ENCODE assay signal across 15 cellular contexts in genomic region chr3:46360904-46361303, GRCh38. TPM values are rescaled to one million over a fixed set of nuclear protein-coding genes. Genes with fewer than 3 reads are reported as not detected.
DNase-seq lines count a peak whose midpoint lies in the region; ATAC-seq, FAIRE-seq and TF ChIP-seq lines count a peak whose summit lies in the region.
"Had no signal": no experiment of that assay in that cellular context is flagged by ENCODE, and none has a peak within 500 bp of the region (broad histone marks: within the 10 kb centered on the region; RNA-seq: fewer than 3 reads in every experiment).

No MANE protein-coding gene starts in this region.

- BruUV-seq in PC-9 (replicated peaks; lab: Mats Ljungman, UMichigan), result no TSS peak

- H3K9me3 ChIP-seq in PC-9 (ENCODE audit: insufficient read depth, low read depth) (no peaks in the 10 kb centered on the region), H1 (ENCODE audit: insufficient read depth in 2 of 2, low read depth in 1 of 2, low read length in 1 of 2) (no peaks in the 10 kb centered on the region), smooth muscle cell (replicated peaks; ENCODE audit: low read depth) (no peaks in the 10 kb centered on the region)
- H3K9me3 ChIP-seq: heart right ventricle, tibial artery had no signal

- H3K9me2 ChIP-seq in PC-9 (ENCODE audit: insufficient read depth), result no peaks in the 10 kb centered on the region

- 89% methylated on average over 6 of the region's 6 CpGs; no CpG with 5 or more reads in 1 of the 2 experiments for WGBS in H1 (ENCODE audit: extremely low coverage in 1 of 2, insufficient coverage in 1 of 2, insufficient read length in 1 of 2, insufficient replicate concordance in 2 of 2, low coverage in 1 of 2, low lambda C conversion rate in 2 of 2, missing lambda C conversion rate in 1 of 2), 2 experiments
- 32% methylated on average over 6 of the region's 6 CpGs for WGBS in smooth muscle cell (ENCODE audit: low lambda C conversion rate)

- no peak overlapping the region for H4K8ac ChIP-seq in H1 (ENCODE audit: extremely low read depth, insufficient read depth, low read length)

- POLR2A ChIA-PET in PC-9 (lab: Charles Lee; ENCODE audit: unreplicated experiment) (no interaction called here), H1 (lab: Charles Lee; ENCODE audit: partially characterized antibody) (no interaction called here)

- TF ChIP-seq RAD21 in H1 (IDR thresholded peaks at IDR 0.05 in 1 of 2, conservative IDR thresholded peaks at IDR 0.05 in 1 of 2; ENCODE audit: low read depth in 2 of 2, low read length in 2 of 2), result no peak

- H3K14ac ChIP-seq in H1 (ENCODE audit: insufficient read length), result no peak overlapping the region

- no peak overlapping the region for H2BK20ac ChIP-seq in H1 (ENCODE audit: low read length)

- H3K4me1 ChIP-seq in PC-9 (replicated peaks; ENCODE audit: insufficient read depth) (peaks cover 8% of the 10 kb centered on the region), H1 (replicated peaks in 1 of 4; ENCODE audit: control insufficient read depth in 3 of 4, insufficient read depth in 4 of 4, low read length in 3 of 4) (no peaks in the 10 kb centered on the region), smooth muscle cell (ENCODE audit: low read depth) (no peaks in the 10 kb centered on the region)
- H3K4me1 ChIP-seq: tibial artery had no signal

- TF ChIP-seq CTCF in PC-9 (conservative IDR thresholded peaks at IDR 0.05), result no peak
- TF ChIP-seq CTCF in H1 (IDR thresholded peaks at IDR 0.05; ENCODE audit: control extremely low read depth in 1 of 3, insufficient read depth in 1 of 3, low read depth in 1 of 3, low read length in 3 of 3), result peak in 1 of 3 experiments; percentile 3; a peak in 1 of 4 replicates
- TF ChIP-seq CTCF in smooth muscle cell (IDR thresholded peaks at IDR 0.05; ENCODE audit: borderline replicate concordance, insufficient read depth, poor library complexity, severe bottlenecking), result no peak

- TF ChIP-seq EP300 in H1 (IDR thresholded peaks at IDR 0.05; ENCODE audit: borderline replicate concordance in 1 of 2, low read depth in 2 of 2, low read length in 2 of 2), result no peak

- H3K27me3 ChIP-seq in PC-9 (ENCODE audit: insufficient read depth, low read depth) (no peaks in the 10 kb centered on the region), H1 (replicated peaks in 1 of 4; ENCODE audit: control insufficient read depth in 3 of 4, extremely low read depth in 1 of 4, insufficient read depth in 3 of 4, low read length in 3 of 4) (no peaks in the 10 kb centered on the region), smooth muscle cell (ENCODE audit: low read depth) (peaks cover 7% of the 10 kb centered on the region)

- H2BK5ac ChIP-seq in H1 (ENCODE audit: low read depth, low read length), result no peak overlapping the region

- no peak overlapping the region for H4K5ac ChIP-seq in H1 (ENCODE audit: insufficient read length, low read depth, low read length)

- H3F3A ChIP-seq in PC-9 (ENCODE audit: insufficient read depth, low read depth) (peaks cover 13% of the 10 kb centered on the region; the same call in 1 of the 2 replicates), smooth muscle cell (ENCODE audit: low read depth) (no peaks in the 10 kb centered on the region)

- H3K23me2 ChIP-seq in H1 (ENCODE audit: low read depth, low read length), result no peaks in the 10 kb centered on the region

- no peak overlapping the region for H3K56ac ChIP-seq in H1 (replicated peaks; ENCODE audit: insufficient read length, low read depth, low read length)

- ATAC-seq in GM18909 (IDR thresholded peaks at IDR 0.05; ENCODE audit: poor library complexity, unreplicated experiment), result no peak
- no peak for ATAC-seq in GM21447 (IDR thresholded peaks at IDR 0.05; ENCODE audit: unreplicated experiment)

- no peak for TF ChIP-seq POLR2A in H1 (IDR thresholded peaks at IDR 0.05; ENCODE audit: control extremely low read depth in 1 of 2, low read depth in 2 of 2, low read length in 2 of 2)

- H2BK120ac ChIP-seq in H1 (replicated peaks; ENCODE audit: low read depth, low read length), result no peak overlapping the region

- H4K91ac ChIP-seq in H1 (replicated peaks; ENCODE audit: insufficient read length, low read length), result no peak overlapping the region

- H2AFZ ChIP-seq in PC-9, result no peak overlapping the region
- H2AFZ ChIP-seq in H1 (ENCODE audit: low read length), result no peak overlapping the region
- no peak overlapping the region for H2AFZ ChIP-seq in smooth muscle cell (ENCODE audit: low read depth)

- CTCF ChIA-PET in PC-9 (lab: Charles Lee) (interaction anchor here (0.6 kb wide), 1 partner anchor 390 kb away, joined by 8 read pairs; no protein-coding TSS in a partner anchor), H1 (lab: Charles Lee; ENCODE audit: partially characterized antibody) (interaction anchor here (0.8 to 2.9 kb wide), 3 partner anchors 9 to 145 kb away, joined by 3 to 23 read pairs (median 11); partner anchors contain the start of gene CCR5)

- H2BK15ac ChIP-seq in H1 (ENCODE audit: low read length), result no peak overlapping the region

- H3K36me3 ChIP-seq in PC-9 (ENCODE audit: low read depth), result no peaks in the 10 kb centered on the region
- no peaks in the 10 kb centered on the region for H3K36me3 ChIP-seq in H1 (ENCODE audit: control insufficient read depth in 2 of 4, insufficient read depth in 4 of 4, low read length in 3 of 4)
- no peaks in the 10 kb centered on the region for H3K36me3 ChIP-seq in smooth muscle cell (ENCODE audit: low read depth)
- H3K36me3 ChIP-seq: heart right ventricle, tibial artery had no signal

- intact Hi-C loops in PC-9 (cut with micrococcal nuclease; ENCODE audit: unreplicated experiment), result loop anchor here (1.0 kb wide), 1 partner anchor 198 kb away; no protein-coding TSS in a partner anchor

- no peaks in the 10 kb centered on the region for H3K79me1 ChIP-seq in H1 (ENCODE audit: low read depth, low read length)

- H3K18ac ChIP-seq in H1 (ENCODE audit: extremely low read depth, low read length), result no peak overlapping the region

- no peak overlapping the region for H3K4me3 ChIP-seq in PC-9
- H3K4me3 ChIP-seq in H1 (ENCODE audit: extremely low read depth in 1 of 4, insufficient read depth in 2 of 4, low read depth in 3 of 4, low read length in 4 of 4), result no peak overlapping the region
- no peak overlapping the region for H3K4me3 ChIP-seq in smooth muscle cell
- H3K4me3 ChIP-seq: heart right ventricle, tibial artery had no signal

- no peak overlapping the region for H3K23ac ChIP-seq in H1 (ENCODE audit: insufficient read length)

- H4K20me1 ChIP-seq in PC-9 (ENCODE audit: insufficient read depth) (no peaks in the 10 kb centered on the region), H1 (replicated peaks in 1 of 2; ENCODE audit: control insufficient read depth in 1 of 2, insufficient read depth in 2 of 2, low read length in 2 of 2) (no peaks in the 10 kb centered on the region), smooth muscle cell (ENCODE audit: low read depth) (no peaks in the 10 kb centered on the region)

- H3K9ac ChIP-seq in H1 (replicated peaks in 1 of 4; ENCODE audit: extremely low read depth in 1 of 4, low read depth in 3 of 4, low read length in 3 of 4) (no peak overlapping the region), smooth muscle cell (ENCODE audit: low read depth) (no peak overlapping the region)

- H2BK12ac ChIP-seq in H1 (ENCODE audit: low read depth, low read length), result no peak overlapping the region

- H3K4me2 ChIP-seq in PC-9 (0 out of 2 replicates have a peak overlapping the region, but pooled peaks have one; percentile 24), H1 (ENCODE audit: insufficient read depth in 1 of 2, low read depth in 2 of 2, low read length in 2 of 2) (no peak overlapping the region), smooth muscle cell (peak overlapping the region; percentile 3)

- DNase-seq in SIG-M5 treated with dmso at 0.1 percent for 504 hours (lab: John Stamatoyannopoulos, UW; ENCODE audit: unreplicated experiment) (peak; percentile 35), SIG-M5 (lab: John Stamatoyannopoulos, UW) (no peak), PC-9 (no peak), H1 (ENCODE audit: low read depth in 1 of 2, low spot score in 2 of 2) (no peak), smooth muscle cell (lab: John Stamatoyannopoulos, UW; ENCODE audit: unreplicated experiment) (no peak), NCI-H2227 treated with DMSO at 0.1 percent for 48 hours (lab: John Stamatoyannopoulos, UW) (no peak)
- DNase-seq: heart right ventricle; stimulated activated CD4-positive, alpha-beta T cell treated with anti-CD3 and anti-CD28 coated beads, Interleukin-12 subunit alpha, Interleukin-12 subunit beta, amount 100 ng/mL, for 4 hours; T-helper 9 cell had no signal

- peak overlapping the region; percentile 40 for H3K27ac ChIP-seq in PC-9
- H3K27ac ChIP-seq in H1 (ENCODE audit: low read depth, low read length), result no peak overlapping the region
- peak overlapping the region; percentile 15 for H3K27ac ChIP-seq in smooth muscle cell (ENCODE audit: low read depth)
- H3K27ac ChIP-seq: epithelial cell of prostate, tibial artery had no signal

- H3K79me2 ChIP-seq in PC-9 (ENCODE audit: low read depth), result no peaks in the 10 kb centered on the region
- H3K79me2 ChIP-seq in H1 (ENCODE audit: control insufficient read depth in 1 of 2, insufficient read depth in 2 of 2, low read length in 2 of 2), result no peaks in the 10 kb centered on the region
- H3K79me2 ChIP-seq in smooth muscle cell (ENCODE audit: low read depth), result no peaks in the 10 kb centered on the region

- no peak overlapping the region for H2AK5ac ChIP-seq in H1 (ENCODE audit: low read depth, low read length)

- H3K4ac ChIP-seq in H1 (replicated peaks; ENCODE audit: insufficient read length, low read depth, low read length), result no peak overlapping the region

- FAIRE-seq in H1 (lab: Jason Lieb, UNC), result no peak
- FAIRE-seq: D721Med had no signal

RNA-seq across cellular contexts. Expression of gene CCR2, which starts 7.0 kb away (rescaled TPM):
- total RNA-seq in PC-9 (2021), result not detected in 2 replicates
- total RNA-seq in H1 (2021; fragmentation: NEBNext Ultra II Directional; extraction: Animal tissue kit (Norgen Biotek cat#: 25700)), result not detected in 2 replicates
- polyA plus RNA-seq in H1 (2011; rRNA removed), result not detected in 2 replicates
- polyA plus RNA-seq in H1 (2011; cell fraction: cytosol; rRNA removed), result not detected
- not detected for polyA plus RNA-seq in H1 (2011; cell fraction: nucleus; rRNA removed)
- polyA plus RNA-seq in H1 (2012, experiment 1 of 2), result not detected in 4 replicates
- not detected for polyA plus RNA-seq in H1 (2012, experiment 2 of 2)
- not detected for polyA plus RNA-seq in H1 (2013, experiment 1 of 2)
- not detected for polyA plus RNA-seq in H1 (2013, experiment 2 of 2)
- polyA minus RNA-seq in H1 (2011; rRNA and poly(A)+ RNA removed), result not detected in 2 replicates
- not detected for polyA minus RNA-seq in H1 (2011; cell fraction: cytosol; rRNA and poly(A)+ RNA removed)
- polyA minus RNA-seq in H1 (2011; cell fraction: nucleus; rRNA and poly(A)+ RNA removed), result not detected
- not detected in 2 replicates for total RNA-seq in smooth muscle cell
- polyA plus RNA-seq in smooth muscle cell, result not detected in 2 replicates
- total RNA-seq: A172 had no signal

RNA-seq across cellular contexts. Expression of gene CCR5, which starts 9.8 kb away (rescaled TPM):
- total RNA-seq in PC-9 (2021) (not detected in 2 replicates), smooth muscle cell (not detected in 2 replicates)
- not detected in 2 replicates for total RNA-seq in H1 (2021; fragmentation: NEBNext Ultra II Directional; extraction: Animal tissue kit (Norgen Biotek cat#: 25700))
- polyA plus RNA-seq in H1 (2011; rRNA removed) (not detected in 2 replicates), smooth muscle cell (not detected in 2 replicates)
- not detected for polyA plus RNA-seq in H1 (2011; cell fraction: cytosol; rRNA removed)
- polyA plus RNA-seq in H1 (2011; cell fraction: nucleus; rRNA removed), result not detected
- not detected in 4 replicates for polyA plus RNA-seq in H1 (2012, experiment 1 of 2)
- polyA plus RNA-seq in H1 (2012, experiment 2 of 2), result not detected
- polyA plus RNA-seq in H1 (2013, experiment 1 of 2), result not detected
- polyA plus RNA-seq in H1 (2013, experiment 2 of 2), result not detected
- not detected in 2 replicates for polyA minus RNA-seq in H1 (2011; rRNA and poly(A)+ RNA removed)
- not detected for polyA minus RNA-seq in H1 (2011; cell fraction: cytosol; rRNA and poly(A)+ RNA removed)
- not detected for polyA minus RNA-seq in H1 (2011; cell fraction: nucleus; rRNA and poly(A)+ RNA removed)
- total RNA-seq: A172 had no signal

RNA-seq across cellular contexts. Expression of gene CCRL2, which starts 46.2 kb away (rescaled TPM):
- 1.2 TPM in 2 replicates for total RNA-seq in PC-9 (2021)
- total RNA-seq in H1 (2021; fragmentation: NEBNext Ultra II Directional; extraction: Animal tissue kit (Norgen Biotek cat#: 25700)), result not detected in 2 replicates
- polyA plus RNA-seq in H1 (2011; rRNA removed), result not detected in 2 replicates
- not detected for polyA plus RNA-seq in H1 (2011; cell fraction: cytosol; rRNA removed)
- not detected for polyA plus RNA-seq in H1 (2011; cell fraction: nucleus; rRNA removed)
- polyA plus RNA-seq in H1 (2012, experiment 1 of 2), result not detected in 4 replicates
- polyA plus RNA-seq in H1 (2012, experiment 2 of 2), result not detected
- not detected for polyA plus RNA-seq in H1 (2013, experiment 1 of 2)
- not detected for polyA plus RNA-seq in H1 (2013, experiment 2 of 2)
- not detected in 2 replicates for polyA minus RNA-seq in H1 (2011; rRNA and poly(A)+ RNA removed)
- not detected for polyA minus RNA-seq in H1 (2011; cell fraction: cytosol; rRNA and poly(A)+ RNA removed)
- polyA minus RNA-seq in H1 (2011; cell fraction: nucleus; rRNA and poly(A)+ RNA removed), result not detected
- not detected in 2 replicates for total RNA-seq in smooth muscle cell
- polyA plus RNA-seq in smooth muscle cell, result not detected in 2 replicates
- total RNA-seq: A172 had no signal

Comparison
In these comparisons a context has a peak if more than half of its experiments do, and no peak if none do; other contexts are left out.
1. H3K4me2 ChIP-seq: peak in PC-9 (single experiment) and smooth muscle cell (single experiment); none in H1 (0 of 2).